Comparison of ENCODE assay signal across 8 cellular contexts in the genomic region with DNA sequence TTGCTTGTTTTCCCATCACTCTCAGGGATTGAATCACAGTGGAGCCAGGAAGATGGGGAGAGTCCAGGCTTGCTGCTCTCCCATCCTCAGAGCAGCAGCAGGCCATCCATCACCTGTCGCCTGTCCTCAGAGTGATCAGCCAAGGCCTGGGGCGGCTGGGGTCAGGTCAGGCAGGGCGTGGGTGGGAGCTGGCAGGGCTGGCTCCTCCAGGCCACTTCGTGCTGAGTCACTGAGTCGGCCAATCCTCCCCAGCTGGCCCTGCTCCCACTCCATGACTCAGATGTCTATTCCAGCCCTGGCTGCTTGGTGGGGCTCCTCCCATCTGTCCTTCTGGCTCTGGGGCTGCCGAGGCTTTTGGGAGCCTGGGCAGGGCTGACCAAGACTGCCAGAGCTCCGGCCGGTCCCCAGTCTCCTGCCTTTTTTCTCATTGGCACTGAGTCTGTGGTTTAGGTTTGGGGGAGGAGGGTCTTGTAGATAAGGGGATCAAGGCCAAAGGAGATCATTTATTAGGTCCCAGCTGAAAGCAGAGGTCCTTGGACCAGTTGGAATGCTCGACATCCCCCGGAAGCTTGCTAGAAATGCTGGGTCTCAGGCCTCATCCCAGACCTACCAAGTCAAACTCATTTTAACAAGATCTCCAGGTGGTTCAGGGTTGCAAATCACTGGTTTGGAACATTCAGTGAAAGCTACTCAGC.
DNase-seq lines count a peak whose midpoint lies in the region; ATAC-seq lines count a peak whose summit lies in the region.

No MANE protein-coding gene starts in this region.

- no peaks in the 10 kb centered on the region for H3K27me3 Mint-ChIP-seq in stimulated activated memory B cell treated with anti-CD40 and anti-IgM and Interleukin-4, amounts not matched to agents 10 μg/mL and 1 μg/mL and 100 μg/mL, for 72 hours

- H3K4me3 Mint-ChIP-seq in stimulated activated memory B cell treated with anti-CD40 and anti-IgM and Interleukin-4, amounts not matched to agents 10 μg/mL and 1 μg/mL and 100 μg/mL, for 72 hours = no peak overlapping the region

- H3K9me3 Mint-ChIP-seq in stimulated activated memory B cell treated with anti-CD40 and anti-IgM and Interleukin-4, amounts not matched to agents 10 μg/mL and 1 μg/mL and 100 μg/mL, for 72 hours = no peaks in the 10 kb centered on the region

- H3K4me1 Mint-ChIP-seq in stimulated activated memory B cell treated with anti-CD40 and anti-IgM and Interleukin-4, amounts not matched to agents 10 μg/mL and 1 μg/mL and 100 μg/mL, for 72 hours = peaks cover 48% of the 10 kb centered on the region

- DNase-seq in EH (ENCODE audit: low read depth) = peak; percentile 98
- peak; percentile 51 for DNase-seq in NCI-H510A (lab: John Stamatoyannopoulos, UW)
- peak; percentile 94 for DNase-seq in cerebellar cortex (ENCODE audit: low spot score)
- DNase-seq in kidney tubule cell (ENCODE audit: low spot score) = peak; percentile 95
- DNase-seq in Kasumi-1 (lab: John Stamatoyannopoulos, UW) = no peak

- peak overlapping the region; percentile 59 for H3K27ac Mint-ChIP-seq in stimulated activated memory B cell treated with anti-CD40 and anti-IgM and Interleukin-4, amounts not matched to agents 10 μg/mL and 1 μg/mL and 100 μg/mL, for 72 hours

- H3K36me3 Mint-ChIP-seq in stimulated activated memory B cell treated with anti-CD40 and anti-IgM and Interleukin-4, amounts not matched to agents 10 μg/mL and 1 μg/mL and 100 μg/mL, for 72 hours = peaks cover 56% of the 10 kb centered on the region

- no peak for ATAC-seq in stimulated activated memory B cell treated with anti-CD40 and anti-IgM and Interleukin-4, amounts not matched to agents 10 μg/mL and 1 μg/mL and 100 μg/mL, for 72 hours
- ATAC-seq in HG03342 (IDR thresholded peaks at IDR 0.05; ENCODE audit: unreplicated experiment) = no peak
- no peak for ATAC-seq in GM21786 (IDR thresholded peaks at IDR 0.05; ENCODE audit: unreplicated experiment)

Comparison
In these comparisons a context has a peak if more than half of its experiments do, and no peak if none do; other contexts are left out.
1. DNase-seq: peak in EH (single experiment), NCI-H510A (single experiment), cerebellar cortex (single experiment) and kidney tubule cell (single experiment); none in Kasumi-1 (0 of 2).